In the genomic region with DNA sequence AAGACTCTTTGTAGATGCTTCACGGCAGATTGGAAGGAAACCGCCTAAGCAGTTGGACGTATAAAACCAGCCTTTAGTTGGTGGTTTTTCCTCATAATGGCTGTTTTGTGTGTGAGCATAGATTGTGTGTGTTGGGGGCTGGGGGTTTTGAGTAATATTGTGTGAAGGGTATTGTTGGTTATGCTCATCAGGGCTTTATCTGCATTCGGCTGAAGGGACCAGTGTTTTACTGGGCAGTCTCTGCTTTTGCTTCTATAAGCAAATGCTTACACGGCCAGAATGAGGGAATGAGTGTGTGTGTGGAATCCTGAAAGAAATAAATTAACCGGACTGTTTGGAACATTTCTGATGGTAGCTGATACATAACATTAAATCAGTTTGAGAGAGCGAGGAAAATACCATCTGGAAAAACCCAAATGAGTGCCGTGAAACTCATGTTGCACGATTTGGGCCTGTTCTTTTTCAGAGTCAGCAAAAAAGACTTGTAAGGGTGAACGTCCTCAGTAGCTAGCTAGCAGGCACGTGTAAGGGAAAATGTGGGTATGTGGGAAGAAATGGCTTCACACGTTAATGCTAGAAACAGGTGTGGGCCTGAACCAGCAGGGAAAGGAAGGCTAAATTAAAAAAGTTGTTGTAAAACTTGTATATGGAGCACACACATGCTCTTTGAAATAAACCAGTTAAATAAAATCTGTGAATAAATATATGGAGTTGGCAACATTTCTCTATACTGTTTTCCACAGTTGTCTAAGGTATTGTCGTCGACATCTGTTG, we compare ENCODE assay signal across 2 cellular contexts.
TF ChIP-seq lines count a peak whose summit lies in the region.

No MANE protein-coding gene starts in this region.

TF ChIP-seq in GM23338, 12 proteins besides CTCF, POLR2A, EP300 and RAD21 (continued from another document):
- TF ChIP-seq, protein P1, sequence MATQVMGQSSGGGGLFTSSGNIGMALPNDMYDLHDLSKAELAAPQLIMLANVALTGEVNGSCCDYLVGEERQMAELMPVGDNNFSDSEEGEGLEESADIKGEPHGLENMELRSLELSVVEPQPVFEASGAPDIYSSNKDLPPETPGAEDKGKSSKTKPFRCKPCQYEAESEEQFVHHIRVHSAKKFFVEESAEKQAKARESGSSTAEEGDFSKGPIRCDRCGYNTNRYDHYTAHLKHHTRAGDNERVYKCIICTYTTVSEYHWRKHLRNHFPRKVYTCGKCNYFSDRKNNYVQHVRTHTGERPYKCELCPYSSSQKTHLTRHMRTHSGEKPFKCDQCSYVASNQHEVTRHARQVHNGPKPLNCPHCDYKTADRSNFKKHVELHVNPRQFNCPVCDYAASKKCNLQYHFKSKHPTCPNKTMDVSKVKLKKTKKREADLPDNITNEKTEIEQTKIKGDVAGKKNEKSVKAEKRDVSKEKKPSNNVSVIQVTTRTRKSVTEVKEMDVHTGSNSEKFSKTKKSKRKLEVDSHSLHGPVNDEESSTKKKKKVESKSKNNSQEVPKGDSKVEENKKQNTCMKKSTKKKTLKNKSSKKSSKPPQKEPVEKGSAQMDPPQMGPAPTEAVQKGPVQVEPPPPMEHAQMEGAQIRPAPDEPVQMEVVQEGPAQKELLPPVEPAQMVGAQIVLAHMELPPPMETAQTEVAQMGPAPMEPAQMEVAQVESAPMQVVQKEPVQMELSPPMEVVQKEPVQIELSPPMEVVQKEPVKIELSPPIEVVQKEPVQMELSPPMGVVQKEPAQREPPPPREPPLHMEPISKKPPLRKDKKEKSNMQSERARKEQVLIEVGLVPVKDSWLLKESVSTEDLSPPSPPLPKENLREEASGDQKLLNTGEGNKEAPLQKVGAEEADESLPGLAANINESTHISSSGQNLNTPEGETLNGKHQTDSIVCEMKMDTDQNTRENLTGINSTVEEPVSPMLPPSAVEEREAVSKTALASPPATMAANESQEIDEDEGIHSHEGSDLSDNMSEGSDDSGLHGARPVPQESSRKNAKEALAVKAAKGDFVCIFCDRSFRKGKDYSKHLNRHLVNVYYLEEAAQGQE (IDR thresholded peaks at IDR 0.05; ENCODE audit: unreplicated experiment), result no peak
- TF ChIP-seq ZNF114 (CRISPR knock-in tag; IDR thresholded peaks at IDR 0.05) (no peak), EZH2 (IDR thresholded peaks at IDR 0.05; ENCODE audit: low read depth, unreplicated experiment) (no peak), POLR2AphosphoS5 (IDR thresholded peaks at IDR 0.05; ENCODE audit: low read depth) (no peak), JUNB (IDR thresholded peaks at IDR 0.05; ENCODE audit: unreplicated experiment) (no peak)

TF ChIP-seq in K562, 482 proteins besides CTCF, POLR2A, EP300 and RAD21 (continued from another document and continues in another):
- TF ChIP-seq, protein P2, sequence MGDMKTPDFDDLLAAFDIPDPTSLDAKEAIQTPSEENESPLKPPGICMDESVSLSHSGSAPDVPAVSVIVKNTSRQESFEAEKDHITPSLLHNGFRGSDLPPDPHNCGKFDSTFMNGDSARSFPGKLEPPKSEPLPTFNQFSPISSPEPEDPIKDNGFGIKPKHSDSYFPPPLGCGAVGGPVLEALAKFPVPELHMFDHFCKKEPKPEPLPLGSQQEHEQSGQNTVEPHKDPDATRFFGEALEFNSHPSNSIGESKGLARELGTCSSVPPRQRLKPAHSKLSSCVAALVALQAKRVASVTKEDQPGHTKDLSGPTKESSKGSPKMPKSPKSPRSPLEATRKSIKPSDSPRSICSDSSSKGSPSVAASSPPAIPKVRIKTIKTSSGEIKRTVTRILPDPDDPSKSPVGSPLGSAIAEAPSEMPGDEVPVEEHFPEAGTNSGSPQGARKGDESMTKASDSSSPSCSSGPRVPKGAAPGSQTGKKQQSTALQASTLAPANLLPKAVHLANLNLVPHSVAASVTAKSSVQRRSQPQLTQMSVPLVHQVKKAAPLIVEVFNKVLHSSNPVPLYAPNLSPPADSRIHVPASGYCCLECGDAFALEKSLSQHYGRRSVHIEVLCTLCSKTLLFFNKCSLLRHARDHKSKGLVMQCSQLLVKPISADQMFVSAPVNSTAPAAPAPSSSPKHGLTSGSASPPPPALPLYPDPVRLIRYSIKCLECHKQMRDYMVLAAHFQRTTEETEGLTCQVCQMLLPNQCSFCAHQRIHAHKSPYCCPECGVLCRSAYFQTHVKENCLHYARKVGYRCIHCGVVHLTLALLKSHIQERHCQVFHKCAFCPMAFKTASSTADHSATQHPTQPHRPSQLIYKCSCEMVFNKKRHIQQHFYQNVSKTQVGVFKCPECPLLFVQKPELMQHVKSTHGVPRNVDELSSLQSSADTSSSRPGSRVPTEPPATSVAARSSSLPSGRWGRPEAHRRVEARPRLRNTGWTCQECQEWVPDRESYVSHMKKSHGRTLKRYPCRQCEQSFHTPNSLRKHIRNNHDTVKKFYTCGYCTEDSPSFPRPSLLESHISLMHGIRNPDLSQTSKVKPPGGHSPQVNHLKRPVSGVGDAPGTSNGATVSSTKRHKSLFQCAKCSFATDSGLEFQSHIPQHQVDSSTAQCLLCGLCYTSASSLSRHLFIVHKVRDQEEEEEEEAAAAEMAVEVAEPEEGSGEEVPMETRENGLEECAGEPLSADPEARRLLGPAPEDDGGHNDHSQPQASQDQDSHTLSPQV (IDR thresholded peaks at IDR 0.05), result peak; percentile 56; the same call in 1 of the 2 replicates
- TF ChIP-seq ZFX (CRISPR knock-in tag; IDR thresholded peaks at IDR 0.05) (no peak), DPF2 (IDR thresholded peaks at IDR 0.05) (no peak), ZNF436 (CRISPR knock-in tag; IDR thresholded peaks at IDR 0.05) (no peak), GTF2F1 (IDR thresholded peaks at IDR 0.05; ENCODE audit: low read depth, low read length) (no peak), BCL6 (CRISPR knock-in tag; IDR thresholded peaks at IDR 0.05) (no peak), MAFF (IDR thresholded peaks at IDR 0.05; ENCODE audit: low read length) (peak; percentile 83), ZNF175 (CRISPR knock-in tag; IDR thresholded peaks at IDR 0.05; ENCODE audit: low read depth) (no peak), JUND (IDR thresholded peaks at IDR 0.05; ENCODE audit: borderline replicate concordance, low read depth, low read length) (no peak), JUND (tag; IDR thresholded peaks at IDR 0.05; ENCODE audit: borderline replicate concordance, low read depth, low read length) (no peak), NFYB (IDR thresholded peaks at IDR 0.05; ENCODE audit: extremely low read depth, insufficient read length) (no peak), POLR2H (tag; IDR thresholded peaks at IDR 0.05; ENCODE audit: low read depth) (no peak), MCM7 (IDR thresholded peaks at IDR 0.05) (no peak), L3MBTL2 (IDR thresholded peaks at IDR 0.05) (peak; percentile 64), ETV6 (IDR thresholded peaks at IDR 0.05; ENCODE audit: borderline replicate concordance in 1 of 2, low read depth in 2 of 2, low read length in 1 of 2) (no peak), ETV6 (CRISPR knock-in tag; IDR thresholded peaks at IDR 0.05; ENCODE audit: borderline replicate concordance) (no peak), NCOA2 (IDR thresholded peaks at IDR 0.05; ENCODE audit: partially characterized antibody in 2 of 2) (no peak), ZNF316 (IDR thresholded peaks at IDR 0.05) (peak; percentile 96), ERF (CRISPR knock-in tag; IDR thresholded peaks at IDR 0.05) (no peak), MAFG (tag; conservative IDR thresholded peaks at IDR 0.05) (peak; percentile 87), ZNF561 (CRISPR knock-in tag; conservative IDR thresholded peaks at IDR 0.05) (no peak), ETV1 (tag; conservative IDR thresholded peaks at IDR 0.05; ENCODE audit: low read depth) (no peak), C11orf30 (IDR thresholded peaks at IDR 0.05; ENCODE audit: low read depth) (peak; percentile 94), TAF7 (tag; IDR thresholded peaks at IDR 0.05) (no peak), RFX1 (IDR thresholded peaks at IDR 0.05) (no peak), NFE2L1 (tag; IDR thresholded peaks at IDR 0.05; ENCODE audit: borderline replicate concordance, low read depth) (no peak), ZFPM2 (CRISPR knock-in tag; IDR thresholded peaks at IDR 0.05) (no peak), EP400 (IDR thresholded peaks at IDR 0.05) (no peak), MAZ (CRISPR knock-in tag; conservative IDR thresholded peaks at IDR 0.05 in 1 of 2, IDR thresholded peaks at IDR 0.05 in 1 of 2) (no peak), GTF2E2 (tag; IDR thresholded peaks at IDR 0.05) (no peak), ZNF263 (CRISPR knock-in tag; IDR thresholded peaks at IDR 0.05; ENCODE audit: borderline replicate concordance) (no peak), THRA (IDR thresholded peaks at IDR 0.05) (no peak)
- TF ChIP-seq, protein P3, sequence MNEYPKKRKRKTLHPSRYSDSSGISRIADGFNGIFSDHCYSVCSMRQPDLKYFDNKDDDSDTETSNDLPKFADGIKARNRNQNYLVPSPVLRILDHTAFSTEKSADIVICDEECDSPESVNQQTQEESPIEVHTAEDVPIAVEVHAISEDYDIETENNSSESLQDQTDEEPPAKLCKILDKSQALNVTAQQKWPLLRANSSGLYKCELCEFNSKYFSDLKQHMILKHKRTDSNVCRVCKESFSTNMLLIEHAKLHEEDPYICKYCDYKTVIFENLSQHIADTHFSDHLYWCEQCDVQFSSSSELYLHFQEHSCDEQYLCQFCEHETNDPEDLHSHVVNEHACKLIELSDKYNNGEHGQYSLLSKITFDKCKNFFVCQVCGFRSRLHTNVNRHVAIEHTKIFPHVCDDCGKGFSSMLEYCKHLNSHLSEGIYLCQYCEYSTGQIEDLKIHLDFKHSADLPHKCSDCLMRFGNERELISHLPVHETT (CRISPR knock-in tag; conservative IDR thresholded peaks at IDR 0.05 in 1 of 2, IDR thresholded peaks at IDR 0.05 in 1 of 2), result 0 out of 4 replicates have a peak, but pooled peaks of 1 of the 2 experiments have one; percentile 19
- TF ChIP-seq, protein P4, sequence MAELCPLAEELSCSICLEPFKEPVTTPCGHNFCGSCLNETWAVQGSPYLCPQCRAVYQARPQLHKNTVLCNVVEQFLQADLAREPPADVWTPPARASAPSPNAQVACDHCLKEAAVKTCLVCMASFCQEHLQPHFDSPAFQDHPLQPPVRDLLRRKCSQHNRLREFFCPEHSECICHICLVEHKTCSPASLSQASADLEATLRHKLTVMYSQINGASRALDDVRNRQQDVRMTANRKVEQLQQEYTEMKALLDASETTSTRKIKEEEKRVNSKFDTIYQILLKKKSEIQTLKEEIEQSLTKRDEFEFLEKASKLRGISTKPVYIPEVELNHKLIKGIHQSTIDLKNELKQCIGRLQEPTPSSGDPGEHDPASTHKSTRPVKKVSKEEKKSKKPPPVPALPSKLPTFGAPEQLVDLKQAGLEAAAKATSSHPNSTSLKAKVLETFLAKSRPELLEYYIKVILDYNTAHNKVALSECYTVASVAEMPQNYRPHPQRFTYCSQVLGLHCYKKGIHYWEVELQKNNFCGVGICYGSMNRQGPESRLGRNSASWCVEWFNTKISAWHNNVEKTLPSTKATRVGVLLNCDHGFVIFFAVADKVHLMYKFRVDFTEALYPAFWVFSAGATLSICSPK (IDR thresholded peaks at IDR 0.05; ENCODE audit: borderline replicate concordance), result no peak
- TF ChIP-seq, protein P5, sequence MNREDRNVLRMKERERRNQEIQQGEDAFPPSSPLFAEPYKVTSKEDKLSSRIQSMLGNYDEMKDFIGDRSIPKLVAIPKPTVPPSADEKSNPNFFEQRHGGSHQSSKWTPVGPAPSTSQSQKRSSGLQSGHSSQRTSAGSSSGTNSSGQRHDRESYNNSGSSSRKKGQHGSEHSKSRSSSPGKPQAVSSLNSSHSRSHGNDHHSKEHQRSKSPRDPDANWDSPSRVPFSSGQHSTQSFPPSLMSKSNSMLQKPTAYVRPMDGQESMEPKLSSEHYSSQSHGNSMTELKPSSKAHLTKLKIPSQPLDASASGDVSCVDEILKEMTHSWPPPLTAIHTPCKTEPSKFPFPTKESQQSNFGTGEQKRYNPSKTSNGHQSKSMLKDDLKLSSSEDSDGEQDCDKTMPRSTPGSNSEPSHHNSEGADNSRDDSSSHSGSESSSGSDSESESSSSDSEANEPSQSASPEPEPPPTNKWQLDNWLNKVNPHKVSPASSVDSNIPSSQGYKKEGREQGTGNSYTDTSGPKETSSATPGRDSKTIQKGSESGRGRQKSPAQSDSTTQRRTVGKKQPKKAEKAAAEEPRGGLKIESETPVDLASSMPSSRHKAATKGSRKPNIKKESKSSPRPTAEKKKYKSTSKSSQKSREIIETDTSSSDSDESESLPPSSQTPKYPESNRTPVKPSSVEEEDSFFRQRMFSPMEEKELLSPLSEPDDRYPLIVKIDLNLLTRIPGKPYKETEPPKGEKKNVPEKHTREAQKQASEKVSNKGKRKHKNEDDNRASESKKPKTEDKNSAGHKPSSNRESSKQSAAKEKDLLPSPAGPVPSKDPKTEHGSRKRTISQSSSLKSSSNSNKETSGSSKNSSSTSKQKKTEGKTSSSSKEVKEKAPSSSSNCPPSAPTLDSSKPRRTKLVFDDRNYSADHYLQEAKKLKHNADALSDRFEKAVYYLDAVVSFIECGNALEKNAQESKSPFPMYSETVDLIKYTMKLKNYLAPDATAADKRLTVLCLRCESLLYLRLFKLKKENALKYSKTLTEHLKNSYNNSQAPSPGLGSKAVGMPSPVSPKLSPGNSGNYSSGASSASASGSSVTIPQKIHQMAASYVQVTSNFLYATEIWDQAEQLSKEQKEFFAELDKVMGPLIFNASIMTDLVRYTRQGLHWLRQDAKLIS (CRISPR knock-in tag; IDR thresholded peaks at IDR 0.05), result no peak
